Comparison of ENCODE assay signal across 1 cellular context in the genomic region with DNA sequence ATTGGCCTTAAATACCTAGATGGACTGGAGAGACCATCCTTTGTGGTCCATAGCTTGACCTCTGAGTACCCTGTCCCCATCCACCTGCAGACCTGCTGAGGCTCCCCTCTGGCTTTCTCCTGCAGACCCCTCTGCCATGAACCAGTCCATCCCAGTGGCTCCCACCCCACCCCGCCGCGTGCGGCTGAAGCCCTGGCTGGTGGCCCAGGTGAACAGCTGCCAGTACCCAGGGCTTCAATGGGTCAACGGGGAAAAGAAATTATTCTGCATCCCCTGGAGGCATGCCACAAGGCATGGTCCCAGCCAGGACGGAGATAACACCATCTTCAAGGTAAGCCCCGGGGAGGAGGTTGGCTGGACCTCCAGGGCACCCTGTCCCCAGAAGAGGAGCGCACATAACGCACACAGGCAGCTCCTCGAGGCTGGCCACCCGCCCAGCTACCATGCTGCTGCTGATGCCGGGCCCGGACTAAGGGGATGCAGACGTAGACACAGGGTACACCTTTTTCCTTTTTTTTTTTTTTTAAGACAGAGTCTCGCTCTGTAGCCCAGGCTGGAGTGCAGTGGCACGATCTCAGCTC.
TF ChIP-seq lines count a peak whose summit lies in the region.

No MANE protein-coding gene starts in this region.

TF ChIP-seq in SK-N-SH, 30 proteins besides CTCF, POLR2A, EP300 and RAD21 (continued from another document):
- TF ChIP-seq, protein P1, sequence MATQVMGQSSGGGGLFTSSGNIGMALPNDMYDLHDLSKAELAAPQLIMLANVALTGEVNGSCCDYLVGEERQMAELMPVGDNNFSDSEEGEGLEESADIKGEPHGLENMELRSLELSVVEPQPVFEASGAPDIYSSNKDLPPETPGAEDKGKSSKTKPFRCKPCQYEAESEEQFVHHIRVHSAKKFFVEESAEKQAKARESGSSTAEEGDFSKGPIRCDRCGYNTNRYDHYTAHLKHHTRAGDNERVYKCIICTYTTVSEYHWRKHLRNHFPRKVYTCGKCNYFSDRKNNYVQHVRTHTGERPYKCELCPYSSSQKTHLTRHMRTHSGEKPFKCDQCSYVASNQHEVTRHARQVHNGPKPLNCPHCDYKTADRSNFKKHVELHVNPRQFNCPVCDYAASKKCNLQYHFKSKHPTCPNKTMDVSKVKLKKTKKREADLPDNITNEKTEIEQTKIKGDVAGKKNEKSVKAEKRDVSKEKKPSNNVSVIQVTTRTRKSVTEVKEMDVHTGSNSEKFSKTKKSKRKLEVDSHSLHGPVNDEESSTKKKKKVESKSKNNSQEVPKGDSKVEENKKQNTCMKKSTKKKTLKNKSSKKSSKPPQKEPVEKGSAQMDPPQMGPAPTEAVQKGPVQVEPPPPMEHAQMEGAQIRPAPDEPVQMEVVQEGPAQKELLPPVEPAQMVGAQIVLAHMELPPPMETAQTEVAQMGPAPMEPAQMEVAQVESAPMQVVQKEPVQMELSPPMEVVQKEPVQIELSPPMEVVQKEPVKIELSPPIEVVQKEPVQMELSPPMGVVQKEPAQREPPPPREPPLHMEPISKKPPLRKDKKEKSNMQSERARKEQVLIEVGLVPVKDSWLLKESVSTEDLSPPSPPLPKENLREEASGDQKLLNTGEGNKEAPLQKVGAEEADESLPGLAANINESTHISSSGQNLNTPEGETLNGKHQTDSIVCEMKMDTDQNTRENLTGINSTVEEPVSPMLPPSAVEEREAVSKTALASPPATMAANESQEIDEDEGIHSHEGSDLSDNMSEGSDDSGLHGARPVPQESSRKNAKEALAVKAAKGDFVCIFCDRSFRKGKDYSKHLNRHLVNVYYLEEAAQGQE (IDR thresholded peaks at IDR 0.05; ENCODE audit: low read depth, low read length) = no peak
- TF ChIP-seq NRF1 (IDR thresholded peaks at IDR 0.05; ENCODE audit: low read depth, low read length) = no peak
- TF ChIP-seq, protein P2, sequence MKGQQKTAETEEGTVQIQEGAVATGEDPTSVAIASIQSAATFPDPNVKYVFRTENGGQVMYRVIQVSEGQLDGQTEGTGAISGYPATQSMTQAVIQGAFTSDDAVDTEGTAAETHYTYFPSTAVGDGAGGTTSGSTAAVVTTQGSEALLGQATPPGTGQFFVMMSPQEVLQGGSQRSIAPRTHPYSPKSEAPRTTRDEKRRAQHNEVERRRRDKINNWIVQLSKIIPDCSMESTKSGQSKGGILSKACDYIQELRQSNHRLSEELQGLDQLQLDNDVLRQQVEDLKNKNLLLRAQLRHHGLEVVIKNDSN (IDR thresholded peaks at IDR 0.05; ENCODE audit: borderline replicate concordance, low read depth) = no peak
